In genomic region chr11:78339483-78339882, GRCh38 we compare ENCODE assay signal across 13 cellular contexts.
DNase-seq lines count a peak whose midpoint lies in the region; ATAC-seq and TF ChIP-seq lines count a peak whose summit lies in the region.
"Had no signal": no experiment of that assay in that cellular context is flagged by ENCODE, and none has a peak within 500 bp of the region (broad histone marks: within the 10 kb centered on the region; RNA-seq: fewer than 3 reads in every experiment).

No MANE protein-coding gene starts in this region.

- H3K27me3 Mint-ChIP-seq in activated T-helper 17 cell treated with anti-CD3 and anti-CD28 coated beads, Interleukin-2, amount 50 U/mL, for 72 hours = no peaks in the 10 kb centered on the region

- no peaks in the 10 kb centered on the region for H3K9me3 Mint-ChIP-seq in activated T-helper 17 cell treated with anti-CD3 and anti-CD28 coated beads, Interleukin-2, amount 50 U/mL, for 72 hours

- H2AFZ ChIP-seq in trophoblast cell (ENCODE audit: insufficient read depth, low read length, poor library complexity) = no peak overlapping the region

- H3K4me1 ChIP-seq in trophoblast cell (ENCODE audit: control insufficient read depth in 1 of 2, insufficient read depth in 2 of 2, low read length in 2 of 2) (no peaks in the 10 kb centered on the region), suprapubic skin (peaks cover 17% of the 10 kb centered on the region)
- H3K4me1 ChIP-seq: SJSA1 had no signal

- H3K27ac ChIP-seq in trophoblast cell (ENCODE audit: low read depth, low read length) (no peak overlapping the region), suprapubic skin (no peak overlapping the region)
- H3K27ac ChIP-seq: SJSA1 had no signal

- H3K18ac ChIP-seq in trophoblast cell (ENCODE audit: low read length) = no peak overlapping the region

- H3K4me1 Mint-ChIP-seq in activated T-helper 17 cell treated with anti-CD3 and anti-CD28 coated beads, Interleukin-2, amount 50 U/mL, for 72 hours = peaks cover 18% of the 10 kb centered on the region

- TF ChIP-seq EP300 in suprapubic skin (IDR thresholded peaks at IDR 0.05) = no peak

- H4K8ac ChIP-seq in trophoblast cell (ENCODE audit: low read depth, low read length) = no peak overlapping the region

- peak; percentile 65 for ATAC-seq in activated T-helper 17 cell treated with anti-CD3 and anti-CD28 coated beads, Interleukin-2, amount 50 U/mL, for 72 hours (replicated peaks)

- H3K79me2 ChIP-seq in trophoblast cell (ENCODE audit: control insufficient read depth, insufficient read depth, low read length, poor library complexity) = peaks cover 1% of the 10 kb centered on the region

- H2BK5ac ChIP-seq in trophoblast cell (ENCODE audit: low read depth, low read length, poor library complexity) = no peak overlapping the region

- no peak overlapping the region for H4K12ac ChIP-seq in trophoblast cell (ENCODE audit: low read depth, low read length)

- H3K4me3 ChIP-seq in trophoblast cell (ENCODE audit: low read depth, low read length) (no peak overlapping the region), suprapubic skin (no peak overlapping the region)
- H3K4me3 ChIP-seq: SJSA1 had no signal

- peak overlapping the region; percentile 52 for H3K4ac ChIP-seq in trophoblast cell (ENCODE audit: low read depth, low read length)

- H3K9me3 ChIP-seq in trophoblast cell (ENCODE audit: insufficient read depth, low read depth, low read length) (no peaks in the 10 kb centered on the region), suprapubic skin (no peaks in the 10 kb centered on the region)
- H3K9me3 ChIP-seq: SJSA1 had no signal

- H3K23ac ChIP-seq in trophoblast cell (ENCODE audit: low read length) = no peak overlapping the region

- DNase-seq in NCI-H510A treated with DMSO at 0.1 percent for 48 hours (lab: John Stamatoyannopoulos, UW) = peak; percentile 8
- no peak for DNase-seq in NCI-H510A (lab: John Stamatoyannopoulos, UW)
- DNase-seq in NCI-H1930 (lab: John Stamatoyannopoulos, UW) = peak; percentile 94 to 97
- DNase-seq in trophoblast cell = no peak
- DNase-seq in suprapubic skin (ENCODE audit: low spot score in 2 of 2) = no peak
- DNase-seq in activated T-cell treated with anti-CD3 and anti-CD28 coated beads, Interleukin-2, amount 50 U/mL, for 1 hour = no peak
- no peak for DNase-seq in anterior cingulate cortex (lab: John Stamatoyannopoulos, UW)
- DNase-seq: activated naive CD4-positive, alpha-beta T cell treated with anti-CD3 and anti-CD28 coated beads, Interleukin-2, amount 50 U/mL, for 16 hours; cortex of kidney; DMS 273 treated with DMSO at 0.1 percent for 48 hours; NCI-H446 had no signal

- H3K36me3 ChIP-seq in trophoblast cell (ENCODE audit: control insufficient read depth in 1 of 2, insufficient read depth in 2 of 2, low read length in 2 of 2) = no peaks in the 10 kb centered on the region
- no peaks in the 10 kb centered on the region for H3K36me3 ChIP-seq in suprapubic skin
- H3K36me3 ChIP-seq: SJSA1 had no signal

- H3K4me2 ChIP-seq in trophoblast cell (ENCODE audit: low read length) = no peak overlapping the region

- no peaks in the 10 kb centered on the region for H3K36me3 Mint-ChIP-seq in activated T-helper 17 cell treated with anti-CD3 and anti-CD28 coated beads, Interleukin-2, amount 50 U/mL, for 72 hours (ENCODE audit: low read depth)

- TF ChIP-seq POLR2A in suprapubic skin (IDR thresholded peaks at IDR 0.05) = no peak

- TF ChIP-seq CTCF in suprapubic skin (IDR thresholded peaks at IDR 0.05) = no peak

- no peak overlapping the region for H2BK12ac ChIP-seq in trophoblast cell (ENCODE audit: low read length)

- no peak overlapping the region for H4K91ac ChIP-seq in trophoblast cell (ENCODE audit: low read depth, low read length)

- no peak overlapping the region for H2AK5ac ChIP-seq in trophoblast cell (ENCODE audit: low read length)

- H2BK120ac ChIP-seq in trophoblast cell (ENCODE audit: insufficient read depth, low read length, poor library complexity) = no peak overlapping the region

- no peak overlapping the region for H3K9ac ChIP-seq in trophoblast cell (ENCODE audit: low read length)

- H3K27ac Mint-ChIP-seq in activated T-helper 17 cell treated with anti-CD3 and anti-CD28 coated beads, Interleukin-2, amount 50 U/mL, for 72 hours = peak overlapping the region; percentile 17

- no peaks in the 10 kb centered on the region for H3K79me1 ChIP-seq in trophoblast cell (ENCODE audit: low read length)

- peak overlapping the region; percentile 32 for H3K4me3 Mint-ChIP-seq in activated T-helper 17 cell treated with anti-CD3 and anti-CD28 coated beads, Interleukin-2, amount 50 U/mL, for 72 hours

- H3K27me3 ChIP-seq in trophoblast cell (ENCODE audit: insufficient read depth, low read length) (no peaks in the 10 kb centered on the region), suprapubic skin (no peaks in the 10 kb centered on the region)
- H3K27me3 ChIP-seq: SJSA1 had no signal

- WGBS in trophoblast cell (ENCODE audit: extremely low coverage, insufficient coverage, insufficient read length) = no CpG with 5 or more reads among the region's 1 CpG
- 79% methylated on average over 1 of the region's 1 CpG for WGBS in suprapubic skin

- no peak overlapping the region for H3K14ac ChIP-seq in trophoblast cell (ENCODE audit: low read length)

Comparison
In these comparisons a context has a peak if more than half of its experiments do, and no peak if none do; other contexts are left out.
1. DNase-seq: peak in NCI-H510A treated with DMSO at 0.1 percent for 48 hours (single experiment) and NCI-H1930 (2 of 2); none in NCI-H510A (single experiment), trophoblast cell (0 of 2), suprapubic skin (0 of 2), activated T-cell treated with anti-CD3 and anti-CD28 coated beads, Interleukin-2, amount 50 U/mL, for 1 hour (single experiment) and anterior cingulate cortex (0 of 58).